Comparison of ENCODE assay signal across 25 cellular contexts in the genomic region with DNA sequence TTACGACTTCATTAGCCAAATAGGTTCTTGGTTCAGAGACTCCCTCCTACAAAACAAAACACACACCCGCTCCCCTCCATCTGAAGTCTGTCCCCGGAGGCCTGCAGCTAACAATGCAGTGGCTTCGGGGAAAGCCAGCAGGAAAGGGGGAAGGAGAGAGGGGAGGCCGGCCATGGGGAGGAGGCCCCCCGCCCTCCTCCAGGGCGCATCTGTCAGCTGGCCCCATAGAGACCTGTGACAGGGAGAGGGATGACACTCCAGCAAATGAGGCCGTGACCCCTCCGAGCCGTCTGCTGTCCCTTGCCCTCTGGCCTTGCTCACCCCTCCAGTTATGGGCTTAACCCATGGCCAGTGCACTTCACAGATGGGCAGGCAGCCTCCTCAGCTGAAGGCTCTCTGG. TPM values are rescaled to one million over a fixed set of nuclear protein-coding genes. Genes with fewer than 3 reads are reported as not detected.
"Had no signal": no experiment of that assay in that cellular context is flagged by ENCODE, and none has a peak within 500 bp of the region (broad histone marks: within the 10 kb centered on the region; RNA-seq: fewer than 3 reads in every experiment).

No MANE protein-coding gene starts in this region.

- H3K36me3 Mint-ChIP-seq: type B pancreatic cell had no signal

- H3K4me1 ChIP-seq: gastrocnemius medialis, heart left ventricle, left lung, right atrium auricular region had no signal

- H3K36me3 ChIP-seq: gastrocnemius medialis, heart left ventricle, left lung, right atrium auricular region had no signal

- H3K9me3 Mint-ChIP-seq: activated CD4-positive, alpha-beta T cell treated with anti-CD3 and anti-CD28 coated beads, Interleukin-2, amount 10 ng/mL, durations not matched to agents 7 days and 5 days; activated T-cell treated with anti-CD3 and anti-CD28 coated beads, Interleukin-2, amount 50 U/mL, for 24 hours; activated T-helper 2 cell treated with anti-CD3 and anti-CD28 coated beads, Interferon-gamma antibody, Interleukin-2, Interleukin-4, amounts not matched to agents 10 μg/mL and 5 μg/mL and 100 μg/mL, durations not matched to agents 14 hours and 24 hours and 36 hours; central memory CD8-positive, alpha-beta T cell; nephron; stimulated activated naive CD8-positive, alpha-beta T cell treated with anti-CD3 and anti-CD28 coated beads, Interleukin-15, amount 100 ng/mL, for 72 hours; type B pancreatic cell had no signal

- H3K4me3 ChIP-seq: coronary artery, gastrocnemius medialis, heart left ventricle, left lung, right atrium auricular region had no signal

- H3K27me3 Mint-ChIP-seq: activated CD4-positive, alpha-beta T cell treated with anti-CD3 and anti-CD28 coated beads, Interleukin-2, amount 10 ng/mL, durations not matched to agents 7 days and 5 days; stimulated activated naive CD8-positive, alpha-beta T cell treated with anti-CD3 and anti-CD28 coated beads, Interleukin-15, amount 100 ng/mL, for 72 hours had no signal

- H3K27ac Mint-ChIP-seq: activated CD4-positive, alpha-beta T cell treated with anti-CD3 and anti-CD28 coated beads, Interleukin-2, amount 10 ng/mL, durations not matched to agents 7 days and 5 days; activated CD8-positive, alpha-beta T cell treated with anti-CD3 and anti-CD28 coated beads, Interleukin-2, amount 10 ng/mL, durations not matched to agents 7 days and 5 days; activated naive CD4-positive, alpha-beta T cell treated with anti-CD3 and anti-CD28 coated beads for 36 hours; activated T-cell treated with anti-CD3 and anti-CD28 coated beads, Interleukin-2, amount 50 U/mL, for 24 hours; activated T-helper 2 cell treated with anti-CD3 and anti-CD28 coated beads, Interferon-gamma antibody, Interleukin-2, Interleukin-4, amounts not matched to agents 10 μg/mL and 5 μg/mL and 100 μg/mL, durations not matched to agents 14 hours and 24 hours and 36 hours; progenitor cell of endocrine pancreas; stimulated activated naive CD8-positive, alpha-beta T cell treated with anti-CD3 and anti-CD28 coated beads, Interleukin-15, amount 100 ng/mL, for 72 hours; type B pancreatic cell had no signal

- H3K4me3 Mint-ChIP-seq: activated CD4-positive, alpha-beta T cell treated with anti-CD3 and anti-CD28 coated beads, Interleukin-2, amount 10 ng/mL, durations not matched to agents 7 days and 5 days; activated CD8-positive, alpha-beta T cell treated with anti-CD3 and anti-CD28 coated beads, Interleukin-2, amount 10 ng/mL, durations not matched to agents 7 days and 5 days; activated naive CD4-positive, alpha-beta T cell treated with anti-CD3 and anti-CD28 coated beads for 36 hours; activated T-cell treated with anti-CD3 and anti-CD28 coated beads, Interleukin-2, amount 50 U/mL, for 24 hours; central memory CD8-positive, alpha-beta T cell; nephron; stimulated activated naive CD8-positive, alpha-beta T cell treated with anti-CD3 and anti-CD28 coated beads, Interleukin-15, amount 100 ng/mL, for 72 hours; type B pancreatic cell had no signal

- H3K27ac ChIP-seq: coronary artery, gastrocnemius medialis, heart left ventricle, left lung, right atrium auricular region had no signal

- ATAC-seq: activated CD4-positive, CD25-positive, alpha-beta regulatory T cell treated with anti-CD3 and anti-CD28 coated beads, Interleukin-2, amount 50 U/mL, for 24 hours; activated CD8-positive, alpha-beta T cell treated with anti-CD3 and anti-CD28 coated beads, Interleukin-2, amount 10 ng/mL, durations not matched to agents 7 days and 5 days; esophagus mucosa; gastrocnemius medialis; heart left ventricle; left lung; stimulated activated naive CD8-positive, alpha-beta T cell treated with anti-CD3 and anti-CD28 coated beads, Interleukin-15, amount 100 ng/mL, for 72 hours had no signal

- H3K9me3 ChIP-seq: gastrocnemius medialis, heart left ventricle, left lung, right atrium auricular region had no signal

- H3K4me1 Mint-ChIP-seq: activated CD4-positive, alpha-beta T cell treated with anti-CD3 and anti-CD28 coated beads, Interleukin-2, amount 10 ng/mL, durations not matched to agents 7 days and 5 days; central memory CD8-positive, alpha-beta T cell; stimulated activated naive CD8-positive, alpha-beta T cell treated with anti-CD3 and anti-CD28 coated beads, Interleukin-15, amount 100 ng/mL, for 72 hours had no signal

- H3K27me3 ChIP-seq: right atrium auricular region had no signal

- DNase-seq: activated CD4-positive, alpha-beta T cell treated with anti-CD3 and anti-CD28 coated beads, Interleukin-2, amount 10 ng/mL, durations not matched to agents 7 days and 5 days; activated CD8-positive, alpha-beta T cell treated with anti-CD3 and anti-CD28 coated beads, Interleukin-2, amount 10 ng/mL, durations not matched to agents 7 days and 5 days; activated naive CD4-positive, alpha-beta T cell treated with anti-CD3 and anti-CD28 coated beads for 36 hours; activated T-cell treated with anti-CD3 and anti-CD28 coated beads, Interleukin-2, amount 50 U/mL, for 24 hours; anterior cingulate cortex; effector CD4-positive, alpha-beta T cell; gastrocnemius medialis; heart left ventricle; left lung; mammary epithelial cell; midbrain; stimulated activated CD4-positive, alpha-beta T cell treated with anti-CD3 and anti-CD28 coated beads, Interleukin-2, amount 100 ng/mL, for 24 hours; stimulated activated naive CD8-positive, alpha-beta T cell treated with anti-CD3 and anti-CD28 coated beads, Interleukin-15, amount 100 ng/mL, for 72 hours; T1000 had no signal

RNA-seq across cellular contexts. Expression of a gene that starts 12.1 kb away (rescaled TPM):
- total RNA-seq: activated CD4-positive, alpha-beta T cell treated with anti-CD3 and anti-CD28 coated beads, Interleukin-2, amount 10 ng/mL, durations not matched to agents 7 days and 5 days; activated CD8-positive, alpha-beta T cell treated with anti-CD3 and anti-CD28 coated beads, Interleukin-2, amount 10 ng/mL, durations not matched to agents 7 days and 5 days; activated naive CD4-positive, alpha-beta T cell treated with anti-CD3 and anti-CD28 coated beads for 36 hours; activated T-helper 2 cell treated with anti-CD3 and anti-CD28 coated beads, Interferon-gamma antibody, Interleukin-2, Interleukin-4, amounts not matched to agents 10 μg/mL and 5 μg/mL and 100 μg/mL, durations not matched to agents 14 hours and 24 hours and 36 hours; gastrocnemius medialis; kidney epithelial cell; left lung; osteoblast; progenitor cell of endocrine pancreas had no signal
